Comparison of ENCODE assay signal across 18 cellular contexts in the genomic region with DNA sequence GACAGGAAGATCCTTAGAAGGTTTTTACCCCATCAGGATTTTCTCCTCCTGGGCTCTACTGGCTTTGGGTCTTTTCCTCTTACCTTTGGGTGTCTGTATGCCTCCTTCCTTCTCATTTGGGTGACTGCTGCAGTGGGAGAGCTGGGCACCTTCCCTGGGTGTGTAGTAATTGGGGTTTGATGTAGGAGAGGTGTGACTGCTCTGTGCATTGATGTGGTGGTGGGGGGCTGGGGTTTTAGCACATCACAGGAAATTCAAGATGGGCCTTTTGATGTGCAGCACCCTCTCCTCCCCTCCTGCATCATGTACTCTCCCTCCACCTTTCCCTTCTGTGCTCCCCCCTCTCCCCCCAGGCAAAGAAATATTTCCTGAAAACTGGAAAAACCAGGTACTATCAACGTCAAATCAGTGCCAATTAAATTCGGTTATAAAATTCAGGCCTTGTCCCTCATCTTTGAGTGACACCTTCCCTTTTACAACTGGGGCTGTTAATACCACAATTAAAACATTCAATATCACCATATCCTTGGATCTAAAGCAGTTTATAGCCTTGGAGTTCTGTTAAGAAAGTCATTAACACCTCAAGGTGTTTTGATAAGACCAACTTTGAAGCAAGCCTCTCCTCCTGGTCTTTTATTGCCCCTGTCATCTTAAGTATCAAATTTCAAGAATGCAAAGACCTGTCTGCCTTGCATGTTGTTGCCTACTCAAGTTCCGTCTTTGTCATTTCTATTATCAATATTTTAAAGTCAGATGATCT. TPM values are rescaled to one million over a fixed set of nuclear protein-coding genes. Genes with fewer than 3 reads are reported as not detected.
DNase-seq lines count a peak whose midpoint lies in the region; ATAC-seq, FAIRE-seq and TF ChIP-seq lines count a peak whose summit lies in the region.
"Had no signal": no experiment of that assay in that cellular context is flagged by ENCODE, and none has a peak within 500 bp of the region (broad histone marks: within the 10 kb centered on the region; RNA-seq: fewer than 3 reads in every experiment).

No MANE protein-coding gene starts in this region.

- H3K27me3 ChIP-seq in DND-41 (ENCODE audit: insufficient read depth, low read length, poor library complexity): peaks cover 6% of the 10 kb centered on the region
- H3K27me3 ChIP-seq in neural progenitor cell: no peaks in the 10 kb centered on the region
- H3K27me3 ChIP-seq in pancreas: no peaks in the 10 kb centered on the region
- peaks cover 67% of the 10 kb centered on the region for H3K27me3 ChIP-seq in GM23248 (replicated peaks; ENCODE audit: insufficient read depth)
- no peaks in the 10 kb centered on the region for H3K27me3 ChIP-seq in esophagus muscularis mucosa
- H3K27me3 ChIP-seq: BLaER1, ovary, upper lobe of right lung had no signal

- no peak overlapping the region for H3K27ac ChIP-seq in DND-41 (ENCODE audit: low read length)
- no peak overlapping the region for H3K27ac ChIP-seq in neural progenitor cell
- H3K27ac ChIP-seq in pancreas: no peak overlapping the region
- H3K27ac ChIP-seq in GM23248: no peak overlapping the region
- no peak overlapping the region for H3K27ac ChIP-seq in esophagus muscularis mucosa (replicated peaks in 1 of 4)
- H3K27ac ChIP-seq: BLaER1, ovary, upper lobe of right lung had no signal

- peaks cover 3% of the 10 kb centered on the region for H3K4me1 ChIP-seq in DND-41 (ENCODE audit: insufficient read depth, low read length)
- H3K4me1 ChIP-seq in neural progenitor cell: peaks cover 3% of the 10 kb centered on the region
- H3K4me1 ChIP-seq in pancreas: no peaks in the 10 kb centered on the region
- no peaks in the 10 kb centered on the region for H3K4me1 ChIP-seq in GM23248 (ENCODE audit: insufficient read depth)
- H3K4me1 ChIP-seq in esophagus muscularis mucosa: no peaks in the 10 kb centered on the region
- H3K4me1 ChIP-seq: BLaER1, upper lobe of right lung had no signal

- peak overlapping the region; percentile 66 for H3K27ac Mint-ChIP-seq in activated naive CD4-positive, alpha-beta T cell treated with anti-CD3 and anti-CD28 coated beads, Interleukin-2, amount 50 U/mL, for 24 hours
- peak overlapping the region; percentile 29 for H3K27ac Mint-ChIP-seq in neural progenitor cell
- H3K27ac Mint-ChIP-seq: endodermal cell, memory B cell had no signal

- peak; percentile 98 for ATAC-seq in DND-41 (ENCODE audit: insufficient read depth, low read depth)
- ATAC-seq in pancreas: no peak
- ATAC-seq: upper lobe of right lung had no signal

- DNase-seq in DND-41 (peak; percentile 81), T follicular helper cell (ENCODE audit: low read depth) (peak; percentile 31), neural progenitor cell (ENCODE audit: low spot score) (no peak), pancreas (no peak), GM23248 (no peak), esophagus muscularis mucosa (ENCODE audit: extremely low spot score) (no peak)
- DNase-seq: activated CD8-positive, alpha-beta memory T cell treated with anti-CD3 and anti-CD28 coated beads, Interleukin-2, amount 50 U/mL, for 48 hours; endodermal cell; foreskin melanocyte; NCI-H2029 treated with DMSO at 0.1 percent for 48 hours; NCI-H774; ovary; upper lobe of right lung had no signal

- 35 to 38% methylated on average over 3 of the region's 3 CpGs for WGBS in pancreas, 2 donors
- 47% methylated on average over 3 of the region's 3 CpGs for WGBS in GM23248 (ENCODE audit: low coverage in 1 of 2, low lambda C conversion rate in 2 of 2, missing lambda C conversion rate in 2 of 2), 2 experiments
- WGBS in esophagus muscularis mucosa: 88% methylated on average over 3 of the region's 3 CpGs

- intact Hi-C loops in pancreas (cut with DNase I): no loop called here
- intact Hi-C loops in esophagus muscularis mucosa (cut with DNase I): no loop called here

- no peak overlapping the region for H3K4me2 ChIP-seq in DND-41 (ENCODE audit: insufficient read depth, low read length)
- no peak overlapping the region for H3K4me2 ChIP-seq in neural progenitor cell
- H3K4me2 ChIP-seq in GM23248 (ENCODE audit: unreplicated experiment): no peak overlapping the region
- H3K4me2 ChIP-seq: BLaER1 had no signal

- peaks cover 95% of the 10 kb centered on the region for H3K4me1 Mint-ChIP-seq in activated naive CD4-positive, alpha-beta T cell treated with anti-CD3 and anti-CD28 coated beads, Interleukin-2, amount 50 U/mL, for 24 hours
- peaks cover 70% of the 10 kb centered on the region for H3K4me1 Mint-ChIP-seq in neural progenitor cell
- H3K4me1 Mint-ChIP-seq: memory B cell had no signal

- H3K79me2 ChIP-seq in DND-41 (ENCODE audit: insufficient read depth, low read length) (no peaks in the 10 kb centered on the region), neural progenitor cell (ENCODE audit: low read depth) (no peaks in the 10 kb centered on the region), GM23248 (ENCODE audit: insufficient read depth) (no peaks in the 10 kb centered on the region)

- in situ Hi-C loops in GM23248 (cut with MboI): no loop called here

- TF ChIP-seq POLR2A in esophagus muscularis mucosa (IDR thresholded peaks at IDR 0.05; ENCODE audit: low read depth): no peak

- H3K4me3 Mint-ChIP-seq in activated naive CD4-positive, alpha-beta T cell treated with anti-CD3 and anti-CD28 coated beads, Interleukin-2, amount 50 U/mL, for 24 hours: peak overlapping the region; percentile 74
- H3K4me3 Mint-ChIP-seq in neural progenitor cell: no peak overlapping the region
- H3K4me3 Mint-ChIP-seq: endodermal cell, memory B cell had no signal

- H3K9me2 ChIP-seq in GM23248 (ENCODE audit: insufficient read depth): no peaks in the 10 kb centered on the region

- H2AFZ ChIP-seq in DND-41 (ENCODE audit: low read depth, low read length): no peak overlapping the region
- H2AFZ ChIP-seq in neural progenitor cell (replicated peaks): no peak overlapping the region
- H2AFZ ChIP-seq in GM23248: no peak overlapping the region

- no peaks in the 10 kb centered on the region for H3K27me3 Mint-ChIP-seq in activated naive CD4-positive, alpha-beta T cell treated with anti-CD3 and anti-CD28 coated beads, Interleukin-2, amount 50 U/mL, for 24 hours
- peaks cover 8% of the 10 kb centered on the region for H3K27me3 Mint-ChIP-seq in neural progenitor cell (ENCODE audit: insufficient read depth, low read depth)

- H4K20me1 ChIP-seq in DND-41 (ENCODE audit: insufficient read depth, low read length) (no peaks in the 10 kb centered on the region; the same call in 1 of the 2 replicates), neural progenitor cell (ENCODE audit: low read depth) (no peaks in the 10 kb centered on the region), GM23248 (ENCODE audit: insufficient read depth) (no peaks in the 10 kb centered on the region)
- H4K20me1 ChIP-seq: BLaER1 had no signal

- H3K36me3 ChIP-seq in DND-41 (ENCODE audit: insufficient read depth, low read length) (no peaks in the 10 kb centered on the region), neural progenitor cell (no peaks in the 10 kb centered on the region), pancreas (no peaks in the 10 kb centered on the region), GM23248 (ENCODE audit: low read depth) (no peaks in the 10 kb centered on the region), esophagus muscularis mucosa (no peaks in the 10 kb centered on the region)
- H3K36me3 ChIP-seq: BLaER1, ovary, upper lobe of right lung had no signal

- FAIRE-seq in pancreas (lab: Jason Lieb, UNC): no peak
- FAIRE-seq: GM12891 had no signal

- H3F3A ChIP-seq in neural progenitor cell (ENCODE audit: low read depth): no peaks in the 10 kb centered on the region
- no peaks in the 10 kb centered on the region for H3F3A ChIP-seq in GM23248 (ENCODE audit: insufficient read depth)

- TF ChIP-seq EP300 in esophagus muscularis mucosa (IDR thresholded peaks at IDR 0.05): no peak

- TF ChIP-seq CTCF in DND-41 (IDR thresholded peaks at IDR 0.05; ENCODE audit: borderline replicate concordance, extremely low read depth, low read length, poor library complexity, severe bottlenecking) (no peak), neural progenitor cell (IDR thresholded peaks at IDR 0.05) (no peak), pancreas (IDR thresholded peaks at IDR 0.05) (no peak), esophagus muscularis mucosa (IDR thresholded peaks at IDR 0.05) (no peak)

- H3K4me3 ChIP-seq in DND-41 (ENCODE audit: low read depth in 1 of 2, low read length in 2 of 2): no peak overlapping the region
- no peak overlapping the region for H3K4me3 ChIP-seq in neural progenitor cell
- no peak overlapping the region for H3K4me3 ChIP-seq in pancreas
- H3K4me3 ChIP-seq in GM23248: no peak overlapping the region
- H3K4me3 ChIP-seq in esophagus muscularis mucosa: no peak overlapping the region
- H3K4me3 ChIP-seq: BLaER1, ovary, upper lobe of right lung had no signal

- H3K9me3 ChIP-seq in DND-41 (ENCODE audit: insufficient read depth, low read length, severe bottlenecking) (no peaks in the 10 kb centered on the region), neural progenitor cell (ENCODE audit: low read depth) (no peaks in the 10 kb centered on the region), pancreas (no peaks in the 10 kb centered on the region), GM23248 (ENCODE audit: low read depth) (no peaks in the 10 kb centered on the region), esophagus muscularis mucosa (no peaks in the 10 kb centered on the region)
- H3K9me3 ChIP-seq: BLaER1, ovary, upper lobe of right lung had no signal

- H3K36me3 Mint-ChIP-seq in activated naive CD4-positive, alpha-beta T cell treated with anti-CD3 and anti-CD28 coated beads, Interleukin-2, amount 50 U/mL, for 24 hours: no peaks in the 10 kb centered on the region
- no peaks in the 10 kb centered on the region for H3K36me3 Mint-ChIP-seq in neural progenitor cell
- H3K36me3 Mint-ChIP-seq: memory B cell had no signal

- H3K9ac ChIP-seq in DND-41 (ENCODE audit: low read depth, low read length) (no peak overlapping the region), neural progenitor cell (no peak overlapping the region), GM23248 (no peak overlapping the region)
- H3K9ac ChIP-seq: BLaER1 had no signal

- no peaks in the 10 kb centered on the region for H3K9me3 Mint-ChIP-seq in activated naive CD4-positive, alpha-beta T cell treated with anti-CD3 and anti-CD28 coated beads, Interleukin-2, amount 50 U/mL, for 24 hours
- H3K9me3 Mint-ChIP-seq in neural progenitor cell: no peaks in the 10 kb centered on the region
- H3K9me3 Mint-ChIP-seq: endodermal cell, memory B cell had no signal

RNA-seq across cellular contexts. Expression of a gene that starts 23.3 kb away (rescaled TPM):
- total RNA-seq in neural progenitor cell (ENCODE audit: low replicate concordance): not detected in 2 replicates
- under 1 TPM; 0.06 to 0.41 (median 0.13) TPM for total RNA-seq in pancreas
- polyA plus RNA-seq in pancreas: under 1 TPM; 0.05 to 0.11 TPM
- total RNA-seq in GM23248 (2014; rRNA removed; shearing (Covaris generic)): not detected in 2 replicates
- not detected in 2 replicates for polyA plus RNA-seq in GM23248 (2016; fragmentation: Nextera tagmentation; extraction: Ambion mirVana)
- not detected for total RNA-seq in esophagus muscularis mucosa
- total RNA-seq: endodermal cell, M059J had no signal

Comparison
In these comparisons a context has a peak if more than half of its experiments do, and no peak if none do; other contexts are left out.
1. DNase-seq: peak in DND-41 (single experiment) and T follicular helper cell (single experiment); none in neural progenitor cell (single experiment), pancreas (0 of 6), GM23248 (single experiment) and esophagus muscularis mucosa (single experiment).